Comparison of ENCODE assay signal across 1 cellular context in the genomic region with DNA sequence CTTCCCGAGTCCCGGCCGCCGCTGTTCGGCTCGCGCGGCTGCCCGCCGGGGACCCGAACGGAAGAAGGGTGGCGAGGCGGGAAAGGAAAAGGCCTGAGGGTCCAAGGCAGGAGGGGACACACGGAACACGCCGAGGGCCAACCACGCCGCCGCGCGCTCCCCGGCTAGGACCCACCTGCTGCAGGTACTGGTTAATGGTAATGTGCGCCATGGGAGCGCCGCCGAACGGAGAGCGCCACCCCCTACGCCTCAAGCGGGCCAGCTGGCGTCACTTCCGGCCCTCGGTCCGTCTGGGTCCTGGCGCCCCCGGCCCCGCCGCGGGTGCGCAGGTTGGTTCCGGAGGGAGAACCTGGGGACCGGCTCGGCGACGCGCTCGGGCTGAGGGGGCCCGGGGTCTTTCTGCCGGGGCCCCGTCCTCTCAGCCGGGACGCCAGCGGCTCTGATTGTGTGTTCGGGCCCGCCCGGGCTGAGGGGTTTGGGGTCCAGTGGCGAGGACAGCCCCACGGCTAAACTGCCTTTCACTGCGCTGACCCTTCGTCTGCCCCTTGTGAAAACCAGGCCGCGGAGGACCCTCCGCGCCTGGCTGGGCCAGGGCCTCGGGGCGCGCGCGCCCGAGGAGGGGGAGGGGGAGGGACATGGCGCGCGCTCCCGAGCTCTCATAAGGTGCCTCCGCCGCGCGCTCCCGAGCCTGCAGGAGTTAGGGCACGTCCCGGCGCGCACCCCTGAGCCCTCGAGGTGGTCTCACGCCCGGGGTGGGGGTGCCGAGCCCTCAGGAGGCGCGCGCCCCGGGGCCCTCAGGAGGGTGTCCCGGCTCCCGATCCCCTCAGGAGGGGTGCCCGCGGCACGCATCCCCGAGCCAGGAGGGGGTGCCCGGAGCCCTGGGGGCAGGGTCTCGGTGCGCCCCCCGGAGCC.
A peak's percentile ranks its signal among the peaks of the same experiment; 100 is the strongest.
TF ChIP-seq lines count a peak whose summit lies in the region.

A gene (minus strand): TSS at position 246 of the 912 bp plus-strand sequence. CDS start 35 bp downstream, at position 211.

TF ChIP-seq in HepG2, 621 proteins besides CTCF, POLR2A, EP300 and RAD21 (continued from another document and continues in another):
- TF ChIP-seq, protein P1, sequence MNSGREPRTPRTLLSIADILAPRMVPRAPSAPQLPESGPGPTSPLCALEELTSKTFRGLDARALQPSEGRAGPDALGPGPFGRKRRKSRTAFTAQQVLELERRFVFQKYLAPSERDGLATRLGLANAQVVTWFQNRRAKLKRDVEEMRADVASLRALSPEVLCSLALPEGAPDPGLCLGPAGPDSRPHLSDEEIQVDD (CRISPR knock-in tag; IDR thresholded peaks at IDR 0.05; ENCODE audit: borderline replicate concordance), result peak; percentile 24; the same call in 1 of the 2 replicates
- TF ChIP-seq, protein P2, sequence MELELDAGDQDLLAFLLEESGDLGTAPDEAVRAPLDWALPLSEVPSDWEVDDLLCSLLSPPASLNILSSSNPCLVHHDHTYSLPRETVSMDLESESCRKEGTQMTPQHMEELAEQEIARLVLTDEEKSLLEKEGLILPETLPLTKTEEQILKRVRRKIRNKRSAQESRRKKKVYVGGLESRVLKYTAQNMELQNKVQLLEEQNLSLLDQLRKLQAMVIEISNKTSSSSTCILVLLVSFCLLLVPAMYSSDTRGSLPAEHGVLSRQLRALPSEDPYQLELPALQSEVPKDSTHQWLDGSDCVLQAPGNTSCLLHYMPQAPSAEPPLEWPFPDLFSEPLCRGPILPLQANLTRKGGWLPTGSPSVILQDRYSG (CRISPR knock-in tag; IDR thresholded peaks at IDR 0.05), result peak; percentile 26; the same call in 1 of the 2 replicates
- TF ChIP-seq ZBTB42 (CRISPR knock-in tag; IDR thresholded peaks at IDR 0.05) (peak; percentile 68; the same call in 1 of the 2 replicates), ZC3H4 (CRISPR knock-in tag; IDR thresholded peaks at IDR 0.05; ENCODE audit: borderline replicate concordance) (no peak), RXRB (CRISPR knock-in tag; IDR thresholded peaks at IDR 0.05; ENCODE audit: borderline replicate concordance) (peak; percentile 71), ZNF782 (CRISPR knock-in tag; IDR thresholded peaks at IDR 0.05; ENCODE audit: borderline replicate concordance) (no peak), ZNF891 (CRISPR knock-in tag; IDR thresholded peaks at IDR 0.05) (peak; percentile 51; the same call in 1 of the 2 replicates), ZNF136 (CRISPR knock-in tag; IDR thresholded peaks at IDR 0.05; ENCODE audit: low read depth) (no peak), ZNF138 (CRISPR knock-in tag; IDR thresholded peaks at IDR 0.05; ENCODE audit: low read depth) (no peak), ZNF382 (CRISPR knock-in tag; IDR thresholded peaks at IDR 0.05; ENCODE audit: borderline replicate concordance) (no peak), HNRNPK (IDR thresholded peaks at IDR 0.05; ENCODE audit: low read depth, low read length, poor library complexity, severe bottlenecking) (peak; percentile 83), ZNF556 (CRISPR knock-in tag; IDR thresholded peaks at IDR 0.05; ENCODE audit: borderline replicate concordance) (peak; percentile 72; the same call in 1 of the 2 replicates), ZSCAN25 (CRISPR knock-in tag; IDR thresholded peaks at IDR 0.05) (peak; percentile 83; the same call in 1 of the 2 replicates), TOPORS (CRISPR knock-in tag; IDR thresholded peaks at IDR 0.05) (peak; percentile 99), KAT2B (IDR thresholded peaks at IDR 0.05; ENCODE audit: borderline replicate concordance, low read depth, low read length) (no peak), ZNF326 (CRISPR knock-in tag; IDR thresholded peaks at IDR 0.05; ENCODE audit: borderline replicate concordance) (0 out of 2 replicates have a peak, but pooled peaks have one; percentile 58), KLF9 (CRISPR knock-in tag; IDR thresholded peaks at IDR 0.05; ENCODE audit: low read depth) (0 out of 2 replicates have a peak, but pooled peaks have one; percentile 47), ASH2L (IDR thresholded peaks at IDR 0.05; ENCODE audit: insufficient read length, low read depth, low read length) (peak; percentile 94), MAFG (CRISPR knock-in tag; IDR thresholded peaks at IDR 0.05) (no peak), FOXC1 (CRISPR knock-in tag; IDR thresholded peaks at IDR 0.05; ENCODE audit: borderline replicate concordance) (peak; percentile 89), BRCA1 (CRISPR knock-in tag; IDR thresholded peaks at IDR 0.05) (peak; percentile 87), ZNF484 (CRISPR knock-in tag; IDR thresholded peaks at IDR 0.05; ENCODE audit: borderline replicate concordance, low read depth) (no peak), SALL1 (CRISPR knock-in tag; IDR thresholded peaks at IDR 0.05) (peak; percentile 84), SMAD3 (CRISPR knock-in tag; IDR thresholded peaks at IDR 0.05) (peak; percentile 94), MATR3 (CRISPR knock-in tag; IDR thresholded peaks at IDR 0.05) (no peak; the same call in 1 of the 2 replicates), ZFAT (CRISPR knock-in tag; conservative IDR thresholded peaks at IDR 0.05) (peak; percentile 58), RBM39 (IDR thresholded peaks at IDR 0.05; ENCODE audit: low read depth, low read length, poor library complexity, severe bottlenecking) (peak; percentile 54), ZNF337 (CRISPR knock-in tag; IDR thresholded peaks at IDR 0.05; ENCODE audit: borderline replicate concordance, low read depth) (peak; percentile 96), ZBTB7A (CRISPR knock-in tag; IDR thresholded peaks at IDR 0.05) (peak; percentile 83), FOXA1 (IDR thresholded peaks at IDR 0.05) (no peak), FOXA1 (CRISPR knock-in tag; IDR thresholded peaks at IDR 0.05) (peak; percentile 42; the same call in 1 of the 2 replicates), ZFYVE20 (CRISPR knock-in tag; IDR thresholded peaks at IDR 0.05; ENCODE audit: borderline replicate concordance, low read depth) (no peak; the same call in 1 of the 2 replicates), POLR2G (IDR thresholded peaks at IDR 0.05; ENCODE audit: low read depth, low read length) (peak; percentile 83), SATB2 (CRISPR knock-in tag; IDR thresholded peaks at IDR 0.05) (peak; percentile 73), GATA4 (IDR thresholded peaks at IDR 0.05; ENCODE audit: borderline replicate concordance, low read depth) (peak; percentile 15; the same call in 1 of the 2 replicates), ZSCAN20 (CRISPR knock-in tag; IDR thresholded peaks at IDR 0.05; ENCODE audit: borderline replicate concordance) (peak; percentile 64; the same call in 1 of the 2 replicates)
- TF ChIP-seq, protein P3, sequence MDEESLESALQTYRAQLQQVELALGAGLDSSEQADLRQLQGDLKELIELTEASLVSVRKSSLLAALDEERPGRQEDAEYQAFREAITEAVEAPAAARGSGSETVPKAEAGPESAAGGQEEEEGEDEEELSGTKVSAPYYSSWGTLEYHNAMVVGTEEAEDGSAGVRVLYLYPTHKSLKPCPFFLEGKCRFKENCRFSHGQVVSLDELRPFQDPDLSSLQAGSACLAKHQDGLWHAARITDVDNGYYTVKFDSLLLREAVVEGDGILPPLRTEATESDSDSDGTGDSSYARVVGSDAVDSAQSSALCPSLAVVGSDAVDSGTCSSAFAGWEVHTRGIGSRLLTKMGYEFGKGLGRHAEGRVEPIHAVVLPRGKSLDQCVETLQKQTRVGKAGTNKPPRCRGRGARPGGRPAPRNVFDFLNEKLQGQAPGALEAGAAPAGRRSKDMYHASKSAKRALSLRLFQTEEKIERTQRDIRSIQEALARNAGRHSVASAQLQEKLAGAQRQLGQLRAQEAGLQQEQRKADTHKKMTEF (CRISPR knock-in tag; IDR thresholded peaks at IDR 0.05), result peak; percentile 98
- TF ChIP-seq, protein P4, sequence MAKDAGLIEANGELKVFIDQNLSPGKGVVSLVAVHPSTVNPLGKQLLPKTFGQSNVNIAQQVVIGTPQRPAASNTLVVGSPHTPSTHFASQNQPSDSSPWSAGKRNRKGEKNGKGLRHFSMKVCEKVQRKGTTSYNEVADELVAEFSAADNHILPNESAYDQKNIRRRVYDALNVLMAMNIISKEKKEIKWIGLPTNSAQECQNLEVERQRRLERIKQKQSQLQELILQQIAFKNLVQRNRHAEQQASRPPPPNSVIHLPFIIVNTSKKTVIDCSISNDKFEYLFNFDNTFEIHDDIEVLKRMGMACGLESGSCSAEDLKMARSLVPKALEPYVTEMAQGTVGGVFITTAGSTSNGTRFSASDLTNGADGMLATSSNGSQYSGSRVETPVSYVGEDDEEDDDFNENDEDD (CRISPR knock-in tag; IDR thresholded peaks at IDR 0.05; ENCODE audit: borderline replicate concordance), result peak; percentile 80
- TF ChIP-seq, protein P5, sequence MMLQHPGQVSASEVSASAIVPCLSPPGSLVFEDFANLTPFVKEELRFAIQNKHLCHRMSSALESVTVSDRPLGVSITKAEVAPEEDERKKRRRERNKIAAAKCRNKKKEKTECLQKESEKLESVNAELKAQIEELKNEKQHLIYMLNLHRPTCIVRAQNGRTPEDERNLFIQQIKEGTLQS (CRISPR knock-in tag; IDR thresholded peaks at IDR 0.05), result peak; percentile 84
- TF ChIP-seq, protein P6, sequence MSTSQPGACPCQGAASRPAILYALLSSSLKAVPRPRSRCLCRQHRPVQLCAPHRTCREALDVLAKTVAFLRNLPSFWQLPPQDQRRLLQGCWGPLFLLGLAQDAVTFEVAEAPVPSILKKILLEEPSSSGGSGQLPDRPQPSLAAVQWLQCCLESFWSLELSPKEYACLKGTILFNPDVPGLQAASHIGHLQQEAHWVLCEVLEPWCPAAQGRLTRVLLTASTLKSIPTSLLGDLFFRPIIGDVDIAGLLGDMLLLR (CRISPR knock-in tag; IDR thresholded peaks at IDR 0.05), result 0 out of 2 replicates have a peak, but pooled peaks have one; percentile 45
- TF ChIP-seq, protein P7, sequence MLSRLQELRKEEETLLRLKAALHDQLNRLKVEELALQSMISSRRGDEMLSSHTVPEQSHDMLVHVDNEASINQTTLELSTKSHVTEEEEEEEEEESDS (CRISPR knock-in tag; IDR thresholded peaks at IDR 0.05; ENCODE audit: borderline replicate concordance), result peak; percentile 60; the same call in 1 of the 2 replicates
- TF ChIP-seq, protein P8, sequence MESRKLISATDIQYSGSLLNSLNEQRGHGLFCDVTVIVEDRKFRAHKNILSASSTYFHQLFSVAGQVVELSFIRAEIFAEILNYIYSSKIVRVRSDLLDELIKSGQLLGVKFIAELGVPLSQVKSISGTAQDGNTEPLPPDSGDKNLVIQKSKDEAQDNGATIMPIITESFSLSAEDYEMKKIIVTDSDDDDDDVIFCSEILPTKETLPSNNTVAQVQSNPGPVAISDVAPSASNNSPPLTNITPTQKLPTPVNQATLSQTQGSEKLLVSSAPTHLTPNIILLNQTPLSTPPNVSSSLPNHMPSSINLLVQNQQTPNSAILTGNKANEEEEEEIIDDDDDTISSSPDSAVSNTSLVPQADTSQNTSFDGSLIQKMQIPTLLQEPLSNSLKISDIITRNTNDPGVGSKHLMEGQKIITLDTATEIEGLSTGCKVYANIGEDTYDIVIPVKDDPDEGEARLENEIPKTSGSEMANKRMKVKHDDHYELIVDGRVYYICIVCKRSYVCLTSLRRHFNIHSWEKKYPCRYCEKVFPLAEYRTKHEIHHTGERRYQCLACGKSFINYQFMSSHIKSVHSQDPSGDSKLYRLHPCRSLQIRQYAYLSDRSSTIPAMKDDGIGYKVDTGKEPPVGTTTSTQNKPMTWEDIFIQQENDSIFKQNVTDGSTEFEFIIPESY (CRISPR knock-in tag; IDR thresholded peaks at IDR 0.05), result peak; percentile 71; the same call in 1 of the 2 replicates
- TF ChIP-seq, protein P9, sequence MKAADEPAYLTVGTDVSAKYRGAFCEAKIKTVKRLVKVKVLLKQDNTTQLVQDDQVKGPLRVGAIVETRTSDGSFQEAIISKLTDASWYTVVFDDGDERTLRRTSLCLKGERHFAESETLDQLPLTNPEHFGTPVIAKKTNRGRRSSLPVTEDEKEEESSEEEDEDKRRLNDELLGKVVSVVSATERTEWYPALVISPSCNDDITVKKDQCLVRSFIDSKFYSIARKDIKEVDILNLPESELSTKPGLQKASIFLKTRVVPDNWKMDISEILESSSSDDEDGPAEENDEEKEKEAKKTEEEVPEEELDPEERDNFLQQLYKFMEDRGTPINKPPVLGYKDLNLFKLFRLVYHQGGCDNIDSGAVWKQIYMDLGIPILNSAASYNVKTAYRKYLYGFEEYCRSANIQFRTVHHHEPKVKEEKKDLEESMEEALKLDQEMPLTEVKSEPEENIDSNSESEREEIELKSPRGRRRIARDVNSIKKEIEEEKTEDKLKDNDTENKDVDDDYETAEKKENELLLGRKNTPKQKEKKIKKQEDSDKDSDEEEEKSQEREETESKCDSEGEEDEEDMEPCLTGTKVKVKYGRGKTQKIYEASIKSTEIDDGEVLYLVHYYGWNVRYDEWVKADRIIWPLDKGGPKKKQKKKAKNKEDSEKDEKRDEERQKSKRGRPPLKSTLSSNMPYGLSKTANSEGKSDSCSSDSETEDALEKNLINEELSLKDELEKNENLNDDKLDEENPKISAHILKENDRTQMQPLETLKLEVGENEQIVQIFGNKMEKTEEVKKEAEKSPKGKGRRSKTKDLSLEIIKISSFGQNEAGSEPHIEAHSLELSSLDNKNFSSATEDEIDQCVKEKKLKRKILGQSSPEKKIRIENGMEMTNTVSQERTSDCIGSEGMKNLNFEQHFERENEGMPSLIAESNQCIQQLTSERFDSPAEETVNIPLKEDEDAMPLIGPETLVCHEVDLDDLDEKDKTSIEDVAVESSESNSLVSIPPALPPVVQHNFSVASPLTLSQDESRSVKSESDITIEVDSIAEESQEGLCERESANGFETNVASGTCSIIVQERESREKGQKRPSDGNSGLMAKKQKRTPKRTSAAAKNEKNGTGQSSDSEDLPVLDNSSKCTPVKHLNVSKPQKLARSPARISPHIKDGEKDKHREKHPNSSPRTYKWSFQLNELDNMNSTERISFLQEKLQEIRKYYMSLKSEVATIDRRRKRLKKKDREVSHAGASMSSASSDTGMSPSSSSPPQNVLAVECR (CRISPR knock-in tag; IDR thresholded peaks at IDR 0.05; ENCODE audit: borderline replicate concordance), result peak; percentile 96
- TF ChIP-seq, protein P10, sequence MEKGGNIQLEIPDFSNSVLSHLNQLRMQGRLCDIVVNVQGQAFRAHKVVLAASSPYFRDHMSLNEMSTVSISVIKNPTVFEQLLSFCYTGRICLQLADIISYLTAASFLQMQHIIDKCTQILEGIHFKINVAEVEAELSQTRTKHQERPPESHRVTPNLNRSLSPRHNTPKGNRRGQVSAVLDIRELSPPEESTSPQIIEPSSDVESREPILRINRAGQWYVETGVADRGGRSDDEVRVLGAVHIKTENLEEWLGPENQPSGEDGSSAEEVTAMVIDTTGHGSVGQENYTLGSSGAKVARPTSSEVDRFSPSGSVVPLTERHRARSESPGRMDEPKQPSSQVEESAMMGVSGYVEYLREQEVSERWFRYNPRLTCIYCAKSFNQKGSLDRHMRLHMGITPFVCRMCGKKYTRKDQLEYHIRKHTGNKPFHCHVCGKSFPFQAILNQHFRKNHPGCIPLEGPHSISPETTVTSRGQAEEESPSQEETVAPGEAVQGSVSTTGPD (CRISPR knock-in tag; IDR thresholded peaks at IDR 0.05), result no peak
- TF ChIP-seq, protein P11, sequence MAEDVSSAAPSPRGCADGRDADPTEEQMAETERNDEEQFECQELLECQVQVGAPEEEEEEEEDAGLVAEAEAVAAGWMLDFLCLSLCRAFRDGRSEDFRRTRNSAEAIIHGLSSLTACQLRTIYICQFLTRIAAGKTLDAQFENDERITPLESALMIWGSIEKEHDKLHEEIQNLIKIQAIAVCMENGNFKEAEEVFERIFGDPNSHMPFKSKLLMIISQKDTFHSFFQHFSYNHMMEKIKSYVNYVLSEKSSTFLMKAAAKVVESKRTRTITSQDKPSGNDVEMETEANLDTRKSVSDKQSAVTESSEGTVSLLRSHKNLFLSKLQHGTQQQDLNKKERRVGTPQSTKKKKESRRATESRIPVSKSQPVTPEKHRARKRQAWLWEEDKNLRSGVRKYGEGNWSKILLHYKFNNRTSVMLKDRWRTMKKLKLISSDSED (CRISPR knock-in tag; IDR thresholded peaks at IDR 0.05), result no peak
- TF ChIP-seq, protein P12, sequence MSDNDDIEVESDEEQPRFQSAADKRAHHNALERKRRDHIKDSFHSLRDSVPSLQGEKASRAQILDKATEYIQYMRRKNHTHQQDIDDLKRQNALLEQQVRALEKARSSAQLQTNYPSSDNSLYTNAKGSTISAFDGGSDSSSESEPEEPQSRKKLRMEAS (IDR thresholded peaks at IDR 0.05), result peak; percentile 77
